29 cellular contexts compared by ENCODE assay signal in genomic region chr11:37512156-37512780, GRCh38.
DNase-seq lines count a peak whose midpoint lies in the region; ATAC-seq and TF ChIP-seq lines count a peak whose summit lies in the region.
"Had no signal": no experiment of that assay in that cellular context is flagged by ENCODE, and none has a peak within 500 bp of the region (broad histone marks: within the 10 kb centered on the region; RNA-seq: fewer than 3 reads in every experiment).

No MANE protein-coding gene starts in this region.

- H3K9ac ChIP-seq in adipocyte (ENCODE audit: low read length), result no peak overlapping the region
- H3K9ac ChIP-seq: KMS-11 had no signal

- H3K4me1 Mint-ChIP-seq in HFFc6 (ENCODE audit: low read depth) (peaks cover 45% of the 10 kb centered on the region), type B pancreatic cell (ENCODE audit: unreplicated experiment) (no peaks in the 10 kb centered on the region)
- no peaks in the 10 kb centered on the region for H3K4me1 Mint-ChIP-seq in activated CD8-positive, alpha-beta T cell treated with anti-CD3 and anti-CD28 coated beads for 36 hours (ENCODE audit: low read depth)
- H3K4me1 Mint-ChIP-seq: activated CD4-positive, alpha-beta T cell treated with anti-CD3 and anti-CD28 coated beads, Interleukin-2, amount 10 ng/mL, durations not matched to agents 24 days and 14 days; activated naive CD4-positive, alpha-beta T cell treated with anti-CD3 and anti-CD28 coated beads, Interleukin-2, amount 50 U/mL, for 24 hours; T-cell; WTC11 had no signal

- H3K36me3 ChIP-seq in adipocyte (ENCODE audit: control insufficient read depth, insufficient read depth, low read length, severe bottlenecking), result no peaks in the 10 kb centered on the region
- no peaks in the 10 kb centered on the region for H3K36me3 ChIP-seq in BE2C
- H3K36me3 ChIP-seq: heart right ventricle, lower lobe of right lung, sigmoid colon, tibial artery had no signal

- H3K4me3 ChIP-seq in adipocyte (ENCODE audit: low read length), result no peak overlapping the region
- no peak overlapping the region for H3K4me3 ChIP-seq in fibroblast of the aortic adventitia (ENCODE audit: low read depth, low read length)
- H3K4me3 ChIP-seq in BE2C (ENCODE audit: low read depth, low read length), result no peak overlapping the region
- H3K4me3 ChIP-seq: GM12878, heart right ventricle, lower lobe of right lung, mucosa of descending colon, psoas muscle, sigmoid colon, tibial artery had no signal

- peaks cover 4% of the 10 kb centered on the region; the same call in 1 of the 2 replicates for H3K27me3 Mint-ChIP-seq in HFFc6 (ENCODE audit: insufficient read depth)
- H3K27me3 Mint-ChIP-seq in type B pancreatic cell, result no peaks in the 10 kb centered on the region
- H3K27me3 Mint-ChIP-seq in activated CD8-positive, alpha-beta T cell treated with anti-CD3 and anti-CD28 coated beads for 36 hours, result no peaks in the 10 kb centered on the region
- H3K27me3 Mint-ChIP-seq: activated CD4-positive, alpha-beta T cell treated with anti-CD3 and anti-CD28 coated beads, Interleukin-2, amount 10 ng/mL, durations not matched to agents 24 days and 14 days; activated naive CD4-positive, alpha-beta T cell treated with anti-CD3 and anti-CD28 coated beads, Interleukin-2, amount 50 U/mL, for 24 hours; effector memory CD8-positive, alpha-beta T cell; natural killer cell treated with Interleukin-12 subunit alpha and Interleukin-12 subunit beta and Interleukin-15 and Interleukin-18, amount 100 ng/mL, for 72 hours; T-cell had no signal

- H3K9me3 Mint-ChIP-seq in HFFc6 (peaks cover 18% of the 10 kb centered on the region), type B pancreatic cell (peaks cover 20% of the 10 kb centered on the region)
- H3K9me3 Mint-ChIP-seq in activated CD8-positive, alpha-beta T cell treated with anti-CD3 and anti-CD28 coated beads for 36 hours, result peaks cover 2% of the 10 kb centered on the region
- H3K9me3 Mint-ChIP-seq: activated CD4-positive, alpha-beta T cell treated with anti-CD3 and anti-CD28 coated beads, Interleukin-2, amount 10 ng/mL, durations not matched to agents 24 days and 14 days; natural killer cell treated with Interleukin-12 subunit alpha and Interleukin-12 subunit beta and Interleukin-15 and Interleukin-18, amount 100 ng/mL, for 72 hours had no signal

- H3K4me1 ChIP-seq in adipocyte (ENCODE audit: control insufficient read depth, insufficient read depth, low read length), result peaks cover 22% of the 10 kb centered on the region
- no peaks in the 10 kb centered on the region for H3K4me1 ChIP-seq in BE2C
- H3K4me1 ChIP-seq: heart right ventricle, lower lobe of right lung, psoas muscle, sigmoid colon, tibial artery had no signal

- H3K9me3 ChIP-seq in adipocyte (ENCODE audit: control insufficient read depth, low read length), result peaks cover 10% of the 10 kb centered on the region
- H3K9me3 ChIP-seq in BE2C, result no peaks in the 10 kb centered on the region
- H3K9me3 ChIP-seq: lower lobe of right lung, psoas muscle, sigmoid colon, tibial artery had no signal

- ATAC-seq in activated CD8-positive, alpha-beta T cell treated with anti-CD3 and anti-CD28 coated beads for 36 hours, result no peak
- ATAC-seq: effector memory CD8-positive, alpha-beta T cell; esophagus mucosa; GM12878; heart right ventricle; lower lobe of right lung; mucosa of descending colon; psoas muscle; T-cell; WTC11 had no signal

- intact Hi-C loops in activated CD8-positive, alpha-beta T cell treated with anti-CD3 and anti-CD28 coated beads for 36 hours (cut with micrococcal nuclease), result no loop called here

- no peak for TF ChIP-seq CTCF in HFFc6 (IDR thresholded peaks at IDR 0.05)
- TF ChIP-seq CTCF in fibroblast of the aortic adventitia (IDR thresholded peaks at IDR 0.05; ENCODE audit: insufficient read depth, low read length), result no peak
- no peak for TF ChIP-seq CTCF in type B pancreatic cell (conservative IDR thresholded peaks at IDR 0.05)
- no peak for TF ChIP-seq CTCF in BE2C (IDR thresholded peaks at IDR 0.05; ENCODE audit: low read depth, low read length)
- no peak for TF ChIP-seq CTCF in activated CD8-positive, alpha-beta T cell treated with anti-CD3 and anti-CD28 coated beads for 36 hours (IDR thresholded peaks at IDR 0.05)

- CTCF ChIA-PET in activated CD8-positive, alpha-beta T cell treated with anti-CD3 and anti-CD28 coated beads for 36 hours (lab: Charles Lee), result no interaction called here

- peak overlapping the region; percentile 16; the same call in 1 of the 2 replicates for H3K4me3 Mint-ChIP-seq in HFFc6
- no peak overlapping the region for H3K4me3 Mint-ChIP-seq in type B pancreatic cell
- no peak overlapping the region for H3K4me3 Mint-ChIP-seq in activated CD8-positive, alpha-beta T cell treated with anti-CD3 and anti-CD28 coated beads for 36 hours
- H3K4me3 Mint-ChIP-seq: activated CD4-positive, alpha-beta T cell treated with anti-CD3 and anti-CD28 coated beads, Interleukin-2, amount 10 ng/mL, durations not matched to agents 24 days and 14 days; activated naive CD4-positive, alpha-beta T cell treated with anti-CD3 and anti-CD28 coated beads, Interleukin-2, amount 50 U/mL, for 24 hours; effector memory CD8-positive, alpha-beta T cell; natural killer cell treated with Interleukin-12 subunit alpha and Interleukin-12 subunit beta and Interleukin-15 and Interleukin-18, amount 100 ng/mL, for 72 hours; T-cell; WTC11 had no signal

- peak overlapping the region; percentile 71 for H3K27ac Mint-ChIP-seq in HFFc6
- H3K27ac Mint-ChIP-seq in type B pancreatic cell, result peak overlapping the region; percentile 1
- no peak overlapping the region for H3K27ac Mint-ChIP-seq in activated CD8-positive, alpha-beta T cell treated with anti-CD3 and anti-CD28 coated beads for 36 hours
- H3K27ac Mint-ChIP-seq: activated CD4-positive, alpha-beta T cell treated with anti-CD3 and anti-CD28 coated beads, Interleukin-2, amount 10 ng/mL, durations not matched to agents 24 days and 14 days; activated naive CD4-positive, alpha-beta T cell treated with anti-CD3 and anti-CD28 coated beads, Interleukin-2, amount 50 U/mL, for 24 hours; effector memory CD8-positive, alpha-beta T cell; natural killer cell treated with Interleukin-12 subunit alpha and Interleukin-12 subunit beta and Interleukin-15 and Interleukin-18, amount 100 ng/mL, for 72 hours; T-cell; WTC11 had no signal

- no peaks in the 10 kb centered on the region for H3K27me3 ChIP-seq in adipocyte (replicated peaks; ENCODE audit: control insufficient read depth, insufficient read depth, low read length)
- no peaks in the 10 kb centered on the region for H3K27me3 ChIP-seq in BE2C
- H3K27me3 ChIP-seq: heart right ventricle, sigmoid colon, tibial artery had no signal

- H3K36me3 Mint-ChIP-seq in HFFc6 (ENCODE audit: low read depth) (peaks cover 13% of the 10 kb centered on the region), type B pancreatic cell (peaks cover 3% of the 10 kb centered on the region)
- H3K36me3 Mint-ChIP-seq in activated CD8-positive, alpha-beta T cell treated with anti-CD3 and anti-CD28 coated beads for 36 hours (ENCODE audit: low read depth), result no peaks in the 10 kb centered on the region
- H3K36me3 Mint-ChIP-seq: activated naive CD4-positive, alpha-beta T cell treated with anti-CD3 and anti-CD28 coated beads, Interleukin-2, amount 50 U/mL, for 24 hours; T-cell had no signal

- DNase-seq in HFFc6 (no peak), adipocyte (ENCODE audit: low read depth) (peak; percentile 39), fibroblast of the aortic adventitia (ENCODE audit: low read depth) (peak; percentile 71), type B pancreatic cell (ENCODE audit: extremely low spot score, unreplicated experiment) (no peak), ureter (ENCODE audit: low spot score) (no peak), BE2C (no peak)
- DNase-seq in activated CD8-positive, alpha-beta T cell treated with anti-CD3 and anti-CD28 coated beads for 36 hours, result no peak
- DNase-seq: activated CD4-positive, alpha-beta T cell treated with anti-CD3 and anti-CD28 coated beads, Interleukin-2, amount 10 ng/mL, durations not matched to agents 24 days and 14 days; effector memory CD8-positive, alpha-beta T cell; foreskin melanocyte; heart right ventricle; kidney; lower lobe of right lung; mucosa of descending colon; MV-4-11; NCI-H2107; NCI-H345; occipital lobe; psoas muscle; sigmoid colon; stimulated activated CD4-positive, alpha-beta T cell treated with anti-CD3 and anti-CD28 coated beads, Interleukin-4, amount 100 ng/mL, for 24 hours; T-cell; tibial artery had no signal

- POLR2A ChIA-PET in activated CD8-positive, alpha-beta T cell treated with anti-CD3 and anti-CD28 coated beads for 36 hours (lab: Charles Lee), result no interaction called here

Comparison
In these comparisons a context has a peak if more than half of its experiments do, and no peak if none do; other contexts are left out.
1. DNase-seq: peak in adipocyte (single experiment) and fibroblast of the aortic adventitia (single experiment); none in HFFc6 (single experiment), type B pancreatic cell (single experiment), ureter (single experiment), BE2C (single experiment) and activated CD8-positive, alpha-beta T cell treated with anti-CD3 and anti-CD28 coated beads for 36 hours (single experiment).